In the genomic region with DNA sequence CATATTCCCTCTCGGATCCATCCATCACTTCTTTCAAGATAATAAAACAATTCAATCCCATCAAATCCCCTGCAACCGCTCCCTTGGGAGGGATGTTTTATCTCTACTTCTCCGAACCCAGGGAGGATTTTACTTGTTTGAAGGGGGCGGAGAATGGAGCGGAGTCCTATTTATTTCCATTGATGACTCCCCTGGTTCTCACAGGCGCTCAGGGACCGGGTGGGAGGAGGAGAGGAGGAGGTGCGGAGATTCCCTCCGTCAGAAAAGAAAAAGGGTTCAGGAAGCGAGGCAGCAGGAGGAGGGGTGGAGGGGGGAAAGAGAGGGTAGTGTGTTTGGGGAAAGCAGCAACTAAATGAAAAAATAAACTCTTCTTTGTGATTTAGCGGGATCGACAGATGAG, we compare ENCODE assay signal across 11 cellular contexts. TPM values are rescaled to one million over a fixed set of nuclear protein-coding genes. Genes with fewer than 3 reads are reported as not detected.
DNase-seq lines count a peak whose midpoint lies in the region; ATAC-seq and TF ChIP-seq lines count a peak whose summit lies in the region.
"Had no signal": no experiment of that assay in that cellular context is flagged by ENCODE, and none has a peak within 500 bp of the region (broad histone marks: within the 10 kb centered on the region; RNA-seq: fewer than 3 reads in every experiment).

No MANE protein-coding gene starts in this region.

- peak overlapping the region in 2 of 5 donors; percentile 39 to 72 for H3K9ac ChIP-seq in subcutaneous abdominal adipose tissue (ENCODE audit: low read length in 5 of 5)

- H3K27ac Mint-ChIP-seq in activated CD4-positive, alpha-beta memory T cell treated with anti-CD3 and anti-CD28 coated beads for 36 hours = no peak overlapping the region
- no peak overlapping the region for H3K27ac Mint-ChIP-seq in activated CD4-positive, alpha-beta memory T cell treated with anti-CD3 and anti-CD28 coated beads, Interleukin-2, amount 10 ng/mL, durations not matched to agents 7 days and 5 days
- no peak overlapping the region for H3K27ac Mint-ChIP-seq in activated naive CD8-positive, alpha-beta T cell treated with anti-CD3 and anti-CD28 coated beads, Interleukin-2, amount 50 U/mL, for 24 hours
- H3K27ac Mint-ChIP-seq: activated CD8-positive, alpha-beta memory T cell treated with anti-CD3 and anti-CD28 coated beads, Interleukin-2, amount 10 ng/mL, durations not matched to agents 7 days and 5 days; naive B cell had no signal

- CTCF ChIA-PET in activated CD4-positive, alpha-beta memory T cell treated with anti-CD3 and anti-CD28 coated beads for 36 hours (lab: Charles Lee) = no interaction called here
- CTCF ChIA-PET in activated CD4-positive, alpha-beta memory T cell treated with anti-CD3 and anti-CD28 coated beads, Interleukin-2, amount 10 ng/mL, durations not matched to agents 7 days and 5 days (lab: Charles Lee) = no interaction called here

- no peaks in the 10 kb centered on the region for H3K36me3 Mint-ChIP-seq in activated CD4-positive, alpha-beta memory T cell treated with anti-CD3 and anti-CD28 coated beads for 36 hours
- H3K36me3 Mint-ChIP-seq in activated CD4-positive, alpha-beta memory T cell treated with anti-CD3 and anti-CD28 coated beads, Interleukin-2, amount 10 ng/mL, durations not matched to agents 7 days and 5 days (ENCODE audit: low read depth) = no peaks in the 10 kb centered on the region
- H3K36me3 Mint-ChIP-seq in activated naive CD8-positive, alpha-beta T cell treated with anti-CD3 and anti-CD28 coated beads, Interleukin-2, amount 50 U/mL, for 24 hours (ENCODE audit: low read depth) = no peaks in the 10 kb centered on the region
- H3K36me3 Mint-ChIP-seq: activated CD8-positive, alpha-beta memory T cell treated with anti-CD3 and anti-CD28 coated beads, Interleukin-2, amount 10 ng/mL, durations not matched to agents 7 days and 5 days had no signal

- peak overlapping the region; percentile 86 to 94 for H3K27ac ChIP-seq in left lung
- peak overlapping the region; percentile 67 for H3K27ac ChIP-seq in subcutaneous abdominal adipose tissue (ENCODE audit: low read depth, low read length)

- POLR2A ChIA-PET in activated CD4-positive, alpha-beta memory T cell treated with anti-CD3 and anti-CD28 coated beads for 36 hours (lab: Charles Lee) = interaction anchor here (0.5 kb wide), 1 partner anchor 160 kb away, joined by 5 read pairs; no protein-coding TSS in a partner anchor
- POLR2A ChIA-PET in activated CD4-positive, alpha-beta memory T cell treated with anti-CD3 and anti-CD28 coated beads, Interleukin-2, amount 10 ng/mL, durations not matched to agents 7 days and 5 days (lab: Charles Lee) = no interaction called here

- peak overlapping the region; percentile 71 for H3K4me3 Mint-ChIP-seq in activated CD4-positive, alpha-beta memory T cell treated with anti-CD3 and anti-CD28 coated beads for 36 hours
- H3K4me3 Mint-ChIP-seq in activated CD4-positive, alpha-beta memory T cell treated with anti-CD3 and anti-CD28 coated beads, Interleukin-2, amount 10 ng/mL, durations not matched to agents 7 days and 5 days = no peak overlapping the region
- peak overlapping the region; percentile 76 for H3K4me3 Mint-ChIP-seq in activated naive CD8-positive, alpha-beta T cell treated with anti-CD3 and anti-CD28 coated beads, Interleukin-2, amount 50 U/mL, for 24 hours

- TF ChIP-seq POLR2A in GM18505 (IDR thresholded peaks at IDR 0.05; ENCODE audit: borderline replicate concordance, extremely low read depth, insufficient read depth, insufficient read length) = no peak

- H3K27me3 Mint-ChIP-seq in activated CD4-positive, alpha-beta memory T cell treated with anti-CD3 and anti-CD28 coated beads for 36 hours = peaks cover 53% of the 10 kb centered on the region
- H3K27me3 Mint-ChIP-seq in activated CD4-positive, alpha-beta memory T cell treated with anti-CD3 and anti-CD28 coated beads, Interleukin-2, amount 10 ng/mL, durations not matched to agents 7 days and 5 days = peaks cover 66% of the 10 kb centered on the region
- H3K27me3 Mint-ChIP-seq in activated naive CD8-positive, alpha-beta T cell treated with anti-CD3 and anti-CD28 coated beads, Interleukin-2, amount 50 U/mL, for 24 hours = peaks cover 61% of the 10 kb centered on the region

- no peak for ATAC-seq in activated naive CD8-positive, alpha-beta T cell treated with anti-CD3 and anti-CD28 coated beads, Interleukin-2, amount 50 U/mL, for 24 hours
- no peak for ATAC-seq in left lung
- ATAC-seq in sciatic nerve = no peak
- ATAC-seq in GM18505 (IDR thresholded peaks at IDR 0.05; ENCODE audit: unreplicated experiment) = no peak

- no peak for DNase-seq in activated CD4-positive, alpha-beta memory T cell treated with anti-CD3 and anti-CD28 coated beads for 36 hours
- no peak for DNase-seq in activated CD4-positive, alpha-beta memory T cell treated with anti-CD3 and anti-CD28 coated beads, Interleukin-2, amount 10 ng/mL, durations not matched to agents 7 days and 5 days
- no peak for DNase-seq in activated naive CD8-positive, alpha-beta T cell treated with anti-CD3 and anti-CD28 coated beads, Interleukin-2, amount 50 U/mL, for 24 hours
- DNase-seq in left lung = peak in 1 of 2 donors; percentile 49
- no peak for DNase-seq in sciatic nerve (ENCODE audit: low spot score)
- no peak for DNase-seq in NCI-H2227 (lab: John Stamatoyannopoulos, UW; ENCODE audit: unreplicated experiment)
- DNase-seq: activated CD8-positive, alpha-beta memory T cell treated with anti-CD3 and anti-CD28 coated beads, Interleukin-2, amount 10 ng/mL, durations not matched to agents 7 days and 5 days; naive B cell; NCI-H1105 had no signal

- H3K4me1 ChIP-seq in left lung (peaks cover 0 to 28% of the 10 kb centered on the region in 2 donors), subcutaneous abdominal adipose tissue (ENCODE audit: control insufficient read depth in 5 of 5, insufficient read depth in 5 of 5, low read length in 5 of 5) (peaks cover 0 to 28% (median 25%) of the 10 kb centered on the region in 5 donors)

- H3K4me3 ChIP-seq in left lung (peak overlapping the region; percentile 51 to 62), subcutaneous abdominal adipose tissue (ENCODE audit: low read depth in 1 of 5, low read length in 5 of 5) (peak overlapping the region; percentile 29 to 77 (median 72))

- H3K27me3 ChIP-seq in left lung (peaks cover 9 to 60% of the 10 kb centered on the region in 2 donors), subcutaneous abdominal adipose tissue (ENCODE audit: control insufficient read depth in 5 of 5, insufficient read depth in 4 of 5, low read length in 5 of 5) (peaks cover 4 to 22% (median 9%) of the 10 kb centered on the region in 5 donors)

- H3K9me3 ChIP-seq in left lung (no peaks in the 10 kb centered on the region), subcutaneous abdominal adipose tissue (ENCODE audit: control insufficient read depth in 5 of 5, low read length in 5 of 5) (no peaks in the 10 kb centered on the region)

- no peaks in the 10 kb centered on the region for H3K36me3 ChIP-seq in left lung
- no peaks in the 10 kb centered on the region for H3K36me3 ChIP-seq in subcutaneous abdominal adipose tissue (ENCODE audit: control insufficient read depth in 5 of 5, insufficient read depth in 5 of 5, low read length in 5 of 5)

- peaks cover 18% of the 10 kb centered on the region for H3K4me1 Mint-ChIP-seq in activated CD4-positive, alpha-beta memory T cell treated with anti-CD3 and anti-CD28 coated beads for 36 hours (ENCODE audit: low read depth)
- H3K4me1 Mint-ChIP-seq in activated CD4-positive, alpha-beta memory T cell treated with anti-CD3 and anti-CD28 coated beads, Interleukin-2, amount 10 ng/mL, durations not matched to agents 7 days and 5 days = peaks cover 26% of the 10 kb centered on the region
- peaks cover 25% of the 10 kb centered on the region for H3K4me1 Mint-ChIP-seq in activated naive CD8-positive, alpha-beta T cell treated with anti-CD3 and anti-CD28 coated beads, Interleukin-2, amount 50 U/mL, for 24 hours

- TF ChIP-seq CTCF in left lung (IDR thresholded peaks at IDR 0.05) = no peak

- no peaks in the 10 kb centered on the region for H3K9me3 Mint-ChIP-seq in activated CD4-positive, alpha-beta memory T cell treated with anti-CD3 and anti-CD28 coated beads for 36 hours
- no peaks in the 10 kb centered on the region for H3K9me3 Mint-ChIP-seq in activated CD4-positive, alpha-beta memory T cell treated with anti-CD3 and anti-CD28 coated beads, Interleukin-2, amount 10 ng/mL, durations not matched to agents 7 days and 5 days
- no peaks in the 10 kb centered on the region for H3K9me3 Mint-ChIP-seq in activated naive CD8-positive, alpha-beta T cell treated with anti-CD3 and anti-CD28 coated beads, Interleukin-2, amount 50 U/mL, for 24 hours

- intact Hi-C loops in activated CD4-positive, alpha-beta memory T cell treated with anti-CD3 and anti-CD28 coated beads for 36 hours (cut with micrococcal nuclease) = loop anchor here (5.0 kb wide), 2 partner anchors 112 to 312 kb away; a partner anchor contains a TSS
- intact Hi-C loops in left lung (cut with DNase I) = no loop called here
- intact Hi-C loops in sciatic nerve (cut with DNase I) = no loop called here

RNA-seq across cellular contexts. Expression of a gene that starts 2.1 kb away (rescaled TPM):
- total RNA-seq in activated CD4-positive, alpha-beta memory T cell treated with anti-CD3 and anti-CD28 coated beads for 36 hours = not detected
- under 1 TPM in 1 of 2 experiments, not detected in 1; 0.28 TPM for total RNA-seq in activated CD4-positive, alpha-beta memory T cell treated with anti-CD3 and anti-CD28 coated beads, Interleukin-2, amount 10 ng/mL, durations not matched to agents 7 days and 5 days
- total RNA-seq in left lung (100 to 1,000 TPM; 143 to 489 TPM), sciatic nerve (11.8 TPM)

Comparison
In these comparisons a context has a peak if more than half of its experiments do, and no peak if none do; other contexts are left out.
1. RNA of a gene that starts 2.1 kb away (total RNA-seq): 143 to 489 TPM in left lung; 11.8 TPM in sciatic nerve (single experiment), 0.28 TPM in activated CD4-positive, alpha-beta memory T cell treated with anti-CD3 and anti-CD28 coated beads, Interleukin-2, amount 10 ng/mL, durations not matched to agents 7 days and 5 days and not detected in activated CD4-positive, alpha-beta memory T cell treated with anti-CD3 and anti-CD28 coated beads for 36 hours; every median in the first group is over 10 times any median in the second.